10 cellular contexts compared by ENCODE assay signal in genomic region chr7:133139350-133139749, GRCh38. TPM values are rescaled to one million over a fixed set of nuclear protein-coding genes. Genes with fewer than 3 reads are reported as not detected.
DNase-seq lines count a peak whose midpoint lies in the region; ATAC-seq and TF ChIP-seq lines count a peak whose summit lies in the region.
"Had no signal": no experiment of that assay in that cellular context is flagged by ENCODE, and none has a peak within 500 bp of the region (broad histone marks: within the 10 kb centered on the region; RNA-seq: fewer than 3 reads in every experiment).

No MANE protein-coding gene starts in this region.

- no peaks in the 10 kb centered on the region for H3K36me3 ChIP-seq in heart right ventricle
- no peaks in the 10 kb centered on the region for H3K36me3 ChIP-seq in right atrium auricular region

- no peak overlapping the region for H3K4me3 Mint-ChIP-seq in type B pancreatic cell
- no peak overlapping the region for H3K4me3 Mint-ChIP-seq in T-helper 17 cell
- H3K4me3 Mint-ChIP-seq: naive thymus-derived CD8-positive, alpha-beta T cell had no signal

- WGBS in heart right ventricle, 2 donors: 40 to 49% methylated on average over 4 of the region's 4 CpGs

- peak in 1 of 8 donors; percentile 35 for ATAC-seq in heart right ventricle
- ATAC-seq in HG03135 (IDR thresholded peaks at IDR 0.05; ENCODE audit: unreplicated experiment): no peak
- no peak for ATAC-seq in T-helper 17 cell
- ATAC-seq: naive thymus-derived CD8-positive, alpha-beta T cell had no signal

- H3K27me3 Mint-ChIP-seq in type B pancreatic cell (peaks cover 28% of the 10 kb centered on the region), T-helper 17 cell (peaks cover 33% of the 10 kb centered on the region)

- TF ChIP-seq CTCF in heart right ventricle (IDR thresholded peaks at IDR 0.05) (peak in 5 of 9 donors; percentile 13 to 29 (median 15)), right atrium auricular region (IDR thresholded peaks at IDR 0.05) (no peak), fibroblast of villous mesenchyme (IDR thresholded peaks at IDR 0.05; ENCODE audit: insufficient read depth, low read depth, low read length) (peak; percentile 45), type B pancreatic cell (conservative IDR thresholded peaks at IDR 0.05) (peak; percentile 61)

- DNase-seq in heart right ventricle (no peak), right atrium auricular region (ENCODE audit: low spot score) (no peak), RPMI7951 (ENCODE audit: low read depth) (peak; percentile 34), fibroblast of villous mesenchyme (ENCODE audit: low read depth) (peak; percentile 62), type B pancreatic cell (ENCODE audit: extremely low spot score, unreplicated experiment) (no peak), T-helper 17 cell (no peak), DMS79 treated with DMSO at 0.1 percent for 48 hours (lab: John Stamatoyannopoulos, UW) (no peak)
- DNase-seq: naive thymus-derived CD8-positive, alpha-beta T cell; stimulated activated naive CD4-positive, alpha-beta T cell had no signal

- no peaks in the 10 kb centered on the region for H3K9me3 ChIP-seq in heart right ventricle
- H3K9me3 ChIP-seq in right atrium auricular region: no peaks in the 10 kb centered on the region
- no peaks in the 10 kb centered on the region for H3K9me3 ChIP-seq in T-helper 17 cell (ENCODE audit: control insufficient read depth, low read length, poor library complexity, severe bottlenecking)

- H3K27me3 ChIP-seq in heart right ventricle (peaks cover 0 to 32% (median 3%) of the 10 kb centered on the region in 7 donors), right atrium auricular region (no peaks in the 10 kb centered on the region)

- H3K4me1 ChIP-seq in heart right ventricle: no peaks in the 10 kb centered on the region
- no peaks in the 10 kb centered on the region for H3K4me1 ChIP-seq in right atrium auricular region

- intact Hi-C loops in heart right ventricle (cut with DNase I): no loop called here

- H3K27ac ChIP-seq in heart right ventricle (no peak overlapping the region), right atrium auricular region (no peak overlapping the region)

- H3K27ac Mint-ChIP-seq in type B pancreatic cell (no peak overlapping the region), T-helper 17 cell (no peak overlapping the region)
- H3K27ac Mint-ChIP-seq: naive thymus-derived CD8-positive, alpha-beta T cell had no signal

- no peaks in the 10 kb centered on the region for H3K9me3 Mint-ChIP-seq in type B pancreatic cell
- H3K9me3 Mint-ChIP-seq: naive thymus-derived CD8-positive, alpha-beta T cell had no signal

- H3K4me1 Mint-ChIP-seq in type B pancreatic cell (ENCODE audit: unreplicated experiment) (peaks cover 4% of the 10 kb centered on the region), T-helper 17 cell (no peaks in the 10 kb centered on the region)

- H3K4me3 ChIP-seq in heart right ventricle (no peak overlapping the region), right atrium auricular region (no peak overlapping the region), fibroblast of villous mesenchyme (ENCODE audit: low read depth, low read length) (no peak overlapping the region)

- no peaks in the 10 kb centered on the region for H3K36me3 Mint-ChIP-seq in type B pancreatic cell
- no peaks in the 10 kb centered on the region for H3K36me3 Mint-ChIP-seq in T-helper 17 cell (ENCODE audit: low read depth)
- H3K36me3 Mint-ChIP-seq: naive thymus-derived CD8-positive, alpha-beta T cell had no signal

RNA-seq across cellular contexts. Expression of gene CHCHD3, which starts 57.5 kb away (rescaled TPM):
- total RNA-seq in heart right ventricle: 100 to 1,000 TPM; 133 to 215 (median 192) TPM
- 100 to 1,000 TPM in 1 of 2 donors, 10 to 100 TPM in 1; 42.6 to 139 TPM for polyA plus RNA-seq in heart right ventricle
- total RNA-seq in right atrium auricular region: 100 to 1,000 TPM in 1 of 2 donors, 10 to 100 TPM in 1; 88.3 to 154 TPM
- 96.2 and 99.5 TPM in 2 replicates for total RNA-seq in RPMI7951 (2014; rRNA removed; shearing (Covaris generic))
- 85.0 and 104 TPM in 2 replicates for total RNA-seq in fibroblast of villous mesenchyme
- 59.2 and 71.0 TPM in 2 replicates for total RNA-seq in type B pancreatic cell (ENCODE audit: low replicate concordance)
- total RNA-seq in T-helper 17 cell: 10 to 100 TPM; 29.8 to 33.0 TPM

Comparison
In these comparisons a context has a peak if more than half of its experiments do, and no peak if none do; other contexts are left out.
1. CTCF ChIP-seq: peak in heart right ventricle (5 of 9), fibroblast of villous mesenchyme (single experiment) and type B pancreatic cell (single experiment); none in right atrium auricular region (0 of 2).
2. DNase-seq: peak in RPMI7951 (single experiment) and fibroblast of villous mesenchyme (single experiment); none in heart right ventricle (0 of 2), right atrium auricular region (single experiment), type B pancreatic cell (single experiment), T-helper 17 cell (0 of 3) and DMS79 treated with DMSO at 0.1 percent for 48 hours (single experiment).